ENCODE assay signal across 1 cellular context in the genomic region with DNA sequence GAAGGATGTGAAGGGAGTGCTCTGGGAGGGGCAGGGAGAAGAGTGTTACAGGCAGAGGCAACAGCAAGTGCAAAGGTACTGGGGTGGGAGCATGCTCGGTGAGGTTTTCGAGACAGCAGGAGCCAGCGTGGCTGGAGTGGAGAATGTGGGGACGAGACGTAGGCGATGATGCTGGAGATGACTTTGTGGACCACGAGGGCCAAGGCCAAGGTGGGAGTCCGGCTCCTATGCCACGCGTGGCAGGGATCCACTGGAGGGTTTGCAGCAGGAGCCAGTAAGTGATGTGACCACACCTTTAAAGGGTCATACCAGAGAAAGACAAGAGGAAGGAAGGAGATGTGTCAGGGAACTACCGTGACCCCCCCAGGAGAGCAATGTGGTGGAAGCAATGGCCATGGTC.
TF ChIP-seq lines count a peak whose summit lies in the region.

No MANE protein-coding gene starts in this region.

TF ChIP-seq in GM23338, 12 proteins besides CTCF, POLR2A, EP300 and RAD21 (continued from another document):
- TF ChIP-seq, protein P1, sequence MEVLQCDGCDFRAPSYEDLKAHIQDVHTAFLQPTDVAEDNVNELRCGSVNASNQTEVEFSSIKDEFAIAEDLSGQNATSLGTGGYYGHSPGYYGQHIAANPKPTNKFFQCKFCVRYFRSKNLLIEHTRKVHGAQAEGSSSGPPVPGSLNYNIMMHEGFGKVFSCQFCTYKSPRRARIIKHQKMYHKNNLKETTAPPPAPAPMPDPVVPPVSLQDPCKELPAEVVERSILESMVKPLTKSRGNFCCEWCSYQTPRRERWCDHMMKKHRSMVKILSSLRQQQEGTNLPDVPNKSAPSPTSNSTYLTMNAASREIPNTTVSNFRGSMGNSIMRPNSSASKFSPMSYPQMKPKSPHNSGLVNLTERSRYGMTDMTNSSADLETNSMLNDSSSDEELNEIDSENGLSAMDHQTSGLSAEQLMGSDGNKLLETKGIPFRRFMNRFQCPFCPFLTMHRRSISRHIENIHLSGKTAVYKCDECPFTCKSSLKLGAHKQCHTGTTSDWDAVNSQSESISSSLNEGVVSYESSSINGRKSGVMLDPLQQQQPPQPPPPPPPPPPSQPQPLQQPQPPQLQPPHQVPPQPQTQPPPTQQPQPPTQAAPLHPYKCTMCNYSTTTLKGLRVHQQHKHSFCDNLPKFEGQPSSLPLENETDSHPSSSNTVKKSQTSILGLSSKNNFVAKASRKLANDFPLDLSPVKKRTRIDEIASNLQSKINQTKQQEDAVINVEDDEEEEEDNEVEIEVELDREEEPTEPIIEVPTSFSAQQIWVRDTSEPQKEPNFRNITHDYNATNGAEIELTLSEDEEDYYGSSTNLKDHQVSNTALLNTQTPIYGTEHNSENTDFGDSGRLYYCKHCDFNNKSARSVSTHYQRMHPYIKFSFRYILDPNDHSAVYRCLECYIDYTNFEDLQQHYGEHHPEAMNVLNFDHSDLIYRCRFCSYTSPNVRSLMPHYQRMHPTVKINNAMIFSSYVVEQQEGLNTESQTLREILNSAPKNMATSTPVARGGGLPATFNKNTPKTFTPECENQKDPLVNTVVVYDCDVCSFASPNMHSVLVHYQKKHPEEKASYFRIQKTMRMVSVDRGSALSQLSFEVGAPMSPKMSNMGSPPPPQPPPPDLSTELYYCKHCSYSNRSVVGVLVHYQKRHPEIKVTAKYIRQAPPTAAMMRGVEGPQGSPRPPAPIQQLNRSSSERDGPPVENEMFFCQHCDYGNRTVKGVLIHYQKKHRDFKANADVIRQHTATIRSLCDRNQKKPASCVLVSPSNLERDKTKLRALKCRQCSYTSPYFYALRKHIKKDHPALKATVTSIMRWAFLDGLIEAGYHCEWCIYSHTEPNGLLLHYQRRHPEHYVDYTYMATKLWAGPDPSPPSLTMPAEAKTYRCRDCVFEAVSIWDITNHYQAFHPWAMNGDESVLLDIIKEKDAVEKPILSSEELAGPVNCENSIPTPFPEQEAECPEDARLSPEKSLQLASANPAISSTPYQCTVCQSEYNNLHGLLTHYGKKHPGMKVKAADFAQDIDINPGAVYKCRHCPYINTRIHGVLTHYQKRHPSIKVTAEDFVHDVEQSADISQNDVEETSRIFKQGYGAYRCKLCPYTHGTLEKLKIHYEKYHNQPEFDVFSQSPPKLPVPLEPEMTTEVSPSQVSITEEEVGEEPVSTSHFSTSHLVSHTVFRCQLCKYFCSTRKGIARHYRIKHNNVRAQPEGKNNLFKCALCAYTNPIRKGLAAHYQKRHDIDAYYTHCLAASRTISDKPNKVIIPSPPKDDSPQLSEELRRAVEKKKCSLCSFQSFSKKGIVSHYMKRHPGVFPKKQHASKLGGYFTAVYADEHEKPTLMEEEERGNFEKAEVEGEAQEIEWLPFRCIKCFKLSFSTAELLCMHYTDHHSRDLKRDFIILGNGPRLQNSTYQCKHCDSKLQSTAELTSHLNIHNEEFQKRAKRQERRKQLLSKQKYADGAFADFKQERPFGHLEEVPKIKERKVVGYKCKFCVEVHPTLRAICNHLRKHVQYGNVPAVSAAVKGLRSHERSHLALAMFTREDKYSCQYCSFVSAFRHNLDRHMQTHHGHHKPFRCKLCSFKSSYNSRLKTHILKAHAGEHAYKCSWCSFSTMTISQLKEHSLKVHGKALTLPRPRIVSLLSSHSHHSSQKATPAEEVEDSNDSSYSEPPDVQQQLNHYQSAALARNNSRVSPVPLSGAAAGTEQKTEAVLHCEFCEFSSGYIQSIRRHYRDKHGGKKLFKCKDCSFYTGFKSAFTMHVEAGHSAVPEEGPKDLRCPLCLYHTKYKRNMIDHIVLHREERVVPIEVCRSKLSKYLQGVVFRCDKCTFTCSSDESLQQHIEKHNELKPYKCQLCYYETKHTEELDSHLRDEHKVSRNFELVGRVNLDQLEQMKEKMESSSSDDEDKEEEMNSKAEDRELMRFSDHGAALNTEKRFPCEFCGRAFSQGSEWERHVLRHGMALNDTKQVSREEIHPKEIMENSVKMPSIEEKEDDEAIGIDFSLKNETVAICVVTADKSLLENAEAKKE (CRISPR knock-in tag; IDR thresholded peaks at IDR 0.05): no peak
- TF ChIP-seq, protein P2, sequence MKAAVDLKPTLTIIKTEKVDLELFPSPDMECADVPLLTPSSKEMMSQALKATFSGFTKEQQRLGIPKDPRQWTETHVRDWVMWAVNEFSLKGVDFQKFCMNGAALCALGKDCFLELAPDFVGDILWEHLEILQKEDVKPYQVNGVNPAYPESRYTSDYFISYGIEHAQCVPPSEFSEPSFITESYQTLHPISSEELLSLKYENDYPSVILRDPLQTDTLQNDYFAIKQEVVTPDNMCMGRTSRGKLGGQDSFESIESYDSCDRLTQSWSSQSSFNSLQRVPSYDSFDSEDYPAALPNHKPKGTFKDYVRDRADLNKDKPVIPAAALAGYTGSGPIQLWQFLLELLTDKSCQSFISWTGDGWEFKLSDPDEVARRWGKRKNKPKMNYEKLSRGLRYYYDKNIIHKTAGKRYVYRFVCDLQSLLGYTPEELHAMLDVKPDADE (IDR thresholded peaks at IDR 0.05): no peak
- TF ChIP-seq STAT1 (IDR thresholded peaks at IDR 0.05; ENCODE audit: unreplicated experiment): no peak
- no peak for TF ChIP-seq ZNF331 (CRISPR knock-in tag; IDR thresholded peaks at IDR 0.05; ENCODE audit: low read depth)
- TF ChIP-seq CREB1 (CRISPR knock-in tag; IDR thresholded peaks at IDR 0.05; ENCODE audit: low read depth): no peak
- no peak for TF ChIP-seq EZH2 (IDR thresholded peaks at IDR 0.05; ENCODE audit: low read depth, unreplicated experiment)
- TF ChIP-seq NANOG (IDR thresholded peaks at IDR 0.05; ENCODE audit: borderline replicate concordance): no peak
- TF ChIP-seq EZH2phosphoT487 (IDR thresholded peaks at IDR 0.05; ENCODE audit: unreplicated experiment): no peak
